9 cellular contexts compared by ENCODE assay signal in the genomic region with DNA sequence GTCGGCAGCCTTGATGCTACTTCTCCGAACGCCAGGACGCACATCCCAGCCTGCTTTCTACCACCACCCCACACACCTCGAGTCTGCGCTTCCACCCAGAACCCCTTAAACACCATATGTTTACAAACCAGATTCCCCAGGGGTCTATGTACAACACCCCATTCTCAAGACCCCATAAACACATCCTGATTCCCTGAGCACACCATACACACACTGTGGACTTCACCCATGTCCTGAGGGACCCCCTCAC. TPM values are rescaled to one million over a fixed set of nuclear protein-coding genes. Genes with fewer than 3 reads are reported as not detected.
DNase-seq lines count a peak whose midpoint lies in the region; ATAC-seq and TF ChIP-seq lines count a peak whose summit lies in the region.
"Had no signal": no experiment of that assay in that cellular context is flagged by ENCODE, and none has a peak within 500 bp of the region (broad histone marks: within the 10 kb centered on the region; RNA-seq: fewer than 3 reads in every experiment).

No MANE protein-coding gene starts in this region.

- no peak for ATAC-seq in GM18868 (IDR thresholded peaks at IDR 0.05; ENCODE audit: unreplicated experiment)

- intact Hi-C loops in mammary epithelial cell (cut with micrococcal nuclease) (loop anchor here (5.0 kb wide), 1 partner anchor 53 kb away; no protein-coding TSS in a partner anchor), transverse colon (cut with DNase I; ENCODE audit: low total_unique reads) (no loop called here)

- no peaks in the 10 kb centered on the region for H3K9me3 Mint-ChIP-seq in activated T-cell treated with anti-CD3 and anti-CD28 coated beads, Interleukin-2, amount 50 U/mL, for 24 hours

- H3K4me1 ChIP-seq in mammary epithelial cell (ENCODE audit: insufficient read depth, low read length): peaks cover 4% of the 10 kb centered on the region
- H3K4me1 ChIP-seq in mesodermal cell (ENCODE audit: control insufficient read depth, insufficient read depth, low read length, poor library complexity, severe bottlenecking): peaks cover 2% of the 10 kb centered on the region
- peaks cover 3 to 20% (median 10%) of the 10 kb centered on the region in 4 donors for H3K4me1 ChIP-seq in transverse colon

- H3K4me1 Mint-ChIP-seq in activated T-cell treated with anti-CD3 and anti-CD28 coated beads, Interleukin-2, amount 50 U/mL, for 24 hours (ENCODE audit: low read depth): peaks cover 5% of the 10 kb centered on the region

- DNase-seq in activated T-cell treated with anti-CD3 and anti-CD28 coated beads, Interleukin-2, amount 50 U/mL, for 24 hours: no peak
- DNase-seq in activated T-cell treated with anti-CD3 and anti-CD28 coated beads for 4 hours (no peak), mammary epithelial cell (no peak), transverse colon (no peak), NOMO-1 (lab: John Stamatoyannopoulos, UW; ENCODE audit: unreplicated experiment in 2 of 2) (no peak)
- DNase-seq in activated CD8-positive, alpha-beta memory T cell treated with anti-CD3 and anti-CD28 coated beads, Interleukin-2, amount 50 U/mL, for 48 hours: no peak

- 81% methylated on average over 3 of the region's 6 CpGs for WGBS in mammary epithelial cell (ENCODE audit: low coverage, missing lambda C conversion rate)
- WGBS in mesodermal cell (ENCODE audit: insufficient coverage in 2 of 2), 2 experiments: 64 to 69% methylated on average over 3 to 6 of the region's 6 CpGs
- 34 to 53% methylated on average over 2 to 6 of the region's 6 CpGs for WGBS in transverse colon (ENCODE audit: low coverage in 1 of 2), 2 donors

- H3K27ac Mint-ChIP-seq in activated T-cell treated with anti-CD3 and anti-CD28 coated beads, Interleukin-2, amount 50 U/mL, for 24 hours: peak overlapping the region; percentile 52

- in situ Hi-C loops in mammary epithelial cell (cut with MboI; ENCODE audit: low sequenced_read_pairs in 2 of 2): no loop called here
- in situ Hi-C loops in transverse colon (cut with MboI; ENCODE audit: low pct_ligation_motif_present in 1 of 4, low pct_unique_long_range_greater_than_20kb in 1 of 4, low sequenced_read_pairs in 3 of 4): no loop called here

- H3K4me3 ChIP-seq in mammary epithelial cell (replicated peaks in 1 of 3; ENCODE audit: insufficient read depth in 1 of 3, low read depth in 2 of 3, low read length in 3 of 3): peak overlapping the region; percentile 69 to 82 (median 72)
- H3K4me3 ChIP-seq in mesodermal cell (ENCODE audit: extremely low read depth, insufficient read depth, low read length, poor library complexity, severe bottlenecking): peak overlapping the region; percentile 66
- H3K4me3 ChIP-seq in transverse colon: peak overlapping the region; percentile 50 to 65 (median 58)

- H3K79me2 ChIP-seq in mammary epithelial cell (ENCODE audit: insufficient read depth, low read length): peaks cover 10% of the 10 kb centered on the region

- CTCF ChIA-PET in mammary epithelial cell (lab: Charles Lee; ENCODE audit: low non-redundant PET): interaction anchor here (0.6 kb wide), 1 partner anchor 9 kb away, joined by 3 read pairs; no protein-coding TSS in a partner anchor

- dilution Hi-C loops in mammary epithelial cell (cut with HindIII; ENCODE audit: low sequenced_read_pairs): no loop called here

- no peaks in the 10 kb centered on the region for H4K20me1 ChIP-seq in mammary epithelial cell (ENCODE audit: insufficient read depth, low read length)

- H3K36me3 ChIP-seq in mammary epithelial cell (ENCODE audit: insufficient read depth, low read length) (no peaks in the 10 kb centered on the region), mesodermal cell (ENCODE audit: control insufficient read depth, insufficient read depth, low read length) (no peaks in the 10 kb centered on the region), transverse colon (no peaks in the 10 kb centered on the region)

- no peak for TF ChIP-seq CTCF in mammary epithelial cell (conservative IDR thresholded peaks at IDR 0.05 in 1 of 2, IDR thresholded peaks at IDR 0.05 in 1 of 2; ENCODE audit: extremely low read depth in 1 of 2, insufficient read depth in 1 of 2, low read depth in 1 of 2, low read length in 2 of 2)
- TF ChIP-seq CTCF in transverse colon (IDR thresholded peaks at IDR 0.05): no peak

- no TSS peak for BruUV-seq in mammary epithelial cell (replicated peaks; lab: Mats Ljungman, UMichigan)

- peak overlapping the region; percentile 89 for H3K4me2 ChIP-seq in mammary epithelial cell (ENCODE audit: insufficient read depth, low read depth, low read length)

- H2AFZ ChIP-seq in mammary epithelial cell (ENCODE audit: low read depth, low read length): peak overlapping the region; percentile 82

- TF ChIP-seq EP300 in transverse colon (IDR thresholded peaks at IDR 0.05; ENCODE audit: low read depth): no peak

- peak overlapping the region; percentile 75 for H3K4me3 Mint-ChIP-seq in activated T-cell treated with anti-CD3 and anti-CD28 coated beads, Interleukin-2, amount 50 U/mL, for 24 hours

- no peak for TF ChIP-seq POLR2A in transverse colon (IDR thresholded peaks at IDR 0.05)

- H3K9me3 ChIP-seq in mammary epithelial cell (replicated peaks; ENCODE audit: insufficient read depth, low read length) (no peaks in the 10 kb centered on the region), mesodermal cell (ENCODE audit: control insufficient read depth, low read length) (no peaks in the 10 kb centered on the region), transverse colon (no peaks in the 10 kb centered on the region)

- H3K27me3 ChIP-seq in mammary epithelial cell (ENCODE audit: insufficient read depth, low read length): no peaks in the 10 kb centered on the region
- peaks cover 7% of the 10 kb centered on the region for H3K27me3 ChIP-seq in transverse colon

- peaks cover 25% of the 10 kb centered on the region for H3K27me3 Mint-ChIP-seq in activated T-cell treated with anti-CD3 and anti-CD28 coated beads, Interleukin-2, amount 50 U/mL, for 24 hours

- no peak overlapping the region for H3K27ac ChIP-seq in mammary epithelial cell (ENCODE audit: insufficient read depth, low read depth, low read length)
- H3K27ac ChIP-seq in mesodermal cell (ENCODE audit: low read depth, low read length, severe bottlenecking): no peak overlapping the region
- H3K27ac ChIP-seq in transverse colon: peak overlapping the region in 1 of 4 donors; percentile 40
- H3K27ac ChIP-seq: HL-60 had no signal

- no peaks in the 10 kb centered on the region for H3K36me3 Mint-ChIP-seq in activated T-cell treated with anti-CD3 and anti-CD28 coated beads, Interleukin-2, amount 50 U/mL, for 24 hours (ENCODE audit: low read depth)

- peak overlapping the region; percentile 28 for H3K9ac ChIP-seq in mammary epithelial cell (ENCODE audit: insufficient read depth, low read length)

RNA-seq across cellular contexts. Expression of a gene that starts 0.7 kb away (rescaled TPM):
- 10 to 100 TPM; 15.2 to 29.3 TPM for total RNA-seq in mammary epithelial cell
- 23.0 TPM for polyA plus RNA-seq in mammary epithelial cell
- polyA minus RNA-seq in mammary epithelial cell: 119 TPM
- polyA plus RNA-seq in mesodermal cell (2013, experiment 1 of 2): 71.0 TPM
- polyA plus RNA-seq in mesodermal cell (2013, experiment 2 of 2): 57.2 TPM
- total RNA-seq in transverse colon: 10 to 100 TPM in 1 of 4 donors, 1 to 10 TPM in 3; 8.4 to 11.2 (median 9.2) TPM
